Comparison of ENCODE assay signal across 1 cellular context in genomic region chr19:35030257-35031071, GRCh38.
A peak's percentile ranks its signal among the peaks of the same experiment; 100 is the strongest.
TF ChIP-seq lines count a peak whose summit lies in the region.

Gene SCN1B, plus strand, starts transcription at chr19:35030470. Its CDS starts 351 bp downstream, at chr19:35030821.

TF ChIP-seq in HepG2, 621 proteins besides CTCF, POLR2A, EP300 and RAD21 (continued from another document):
- TF ChIP-seq HDAC6 (IDR thresholded peaks at IDR 0.05; ENCODE audit: low read depth, low read length): no peak
- peak; percentile 38 for TF ChIP-seq POLR2G (IDR thresholded peaks at IDR 0.05; ENCODE audit: low read depth, low read length)
- peak; percentile 79 for TF ChIP-seq FOSL2 (CRISPR knock-in tag; IDR thresholded peaks at IDR 0.05)
- TF ChIP-seq NFATC3 (CRISPR knock-in tag; IDR thresholded peaks at IDR 0.05): no peak
- TF ChIP-seq TBL1XR1 (IDR thresholded peaks at IDR 0.05; ENCODE audit: borderline replicate concordance, low read length, partially characterized antibody): no peak
- peak; percentile 12; the same call in 1 of the 2 replicates for TF ChIP-seq BCL6 (CRISPR knock-in tag; IDR thresholded peaks at IDR 0.05)
- TF ChIP-seq RBFOX2 (IDR thresholded peaks at IDR 0.05; ENCODE audit: low read depth, low read length): peak; percentile 45; the same call in 1 of the 2 replicates
- peak; percentile 12; the same call in 1 of the 2 replicates for TF ChIP-seq ZFX (CRISPR knock-in tag; IDR thresholded peaks at IDR 0.05; ENCODE audit: low read depth)
- TF ChIP-seq MYPOP (CRISPR knock-in tag; IDR thresholded peaks at IDR 0.05): 0 out of 2 replicates have a peak, but pooled peaks have one; percentile 31
- no peak for TF ChIP-seq ZNF563 (CRISPR knock-in tag; IDR thresholded peaks at IDR 0.05)
- peak; percentile 61 for TF ChIP-seq GABPA (IDR thresholded peaks at IDR 0.05; ENCODE audit: low read depth, low read length)
- no peak for TF ChIP-seq GABPA (CRISPR knock-in tag; IDR thresholded peaks at IDR 0.05; ENCODE audit: low read depth)
- TF ChIP-seq ZNF574 (CRISPR knock-in tag; IDR thresholded peaks at IDR 0.05): peak; percentile 21; the same call in 1 of the 2 replicates
- TF ChIP-seq AGO2 (optimal IDR thresholded peaks at IDR 0.05; ENCODE audit: low read depth, low read length): peak; percentile 71
- TF ChIP-seq ZNF292 (CRISPR knock-in tag; IDR thresholded peaks at IDR 0.05; ENCODE audit: borderline replicate concordance, low read depth): no peak
- peak; percentile 62 for TF ChIP-seq AGO1 (IDR thresholded peaks at IDR 0.05; ENCODE audit: low read depth, low read length, poor library complexity, severe bottlenecking)
- TF ChIP-seq ZNF687 (CRISPR knock-in tag; IDR thresholded peaks at IDR 0.05): peak; percentile 37; the same call in 1 of the 2 replicates
- peak; percentile 81; the same call in 1 of the 2 replicates for TF ChIP-seq KDM2A (CRISPR knock-in tag; IDR thresholded peaks at IDR 0.05; ENCODE audit: borderline replicate concordance, low read depth)
- 0 out of 2 replicates have a peak, but pooled peaks have one; percentile 40 for TF ChIP-seq ZNF430 (CRISPR knock-in tag; IDR thresholded peaks at IDR 0.05)
- TF ChIP-seq ZFP91 (CRISPR knock-in tag; IDR thresholded peaks at IDR 0.05; ENCODE audit: borderline replicate concordance): no peak; the same call in 1 of the 2 replicates
- TF ChIP-seq ZFY (CRISPR knock-in tag; IDR thresholded peaks at IDR 0.05): peak; percentile 27; the same call in 1 of the 2 replicates
- peak; percentile 32 for TF ChIP-seq SRSF1 (optimal IDR thresholded peaks at IDR 0.05; ENCODE audit: low read depth, low read length)
- peak; percentile 80; the same call in 1 of the 2 replicates for TF ChIP-seq ZBTB2 (CRISPR knock-in tag; IDR thresholded peaks at IDR 0.05; ENCODE audit: low read depth)
- TF ChIP-seq HNRNPK (IDR thresholded peaks at IDR 0.05; ENCODE audit: low read depth, low read length, poor library complexity, severe bottlenecking): peak; percentile 55
- peak; percentile 8; the same call in 1 of the 2 replicates for TF ChIP-seq PATZ1 (CRISPR knock-in tag; IDR thresholded peaks at IDR 0.05)
- 0 out of 2 replicates have a peak, but pooled peaks have one; percentile 30 for TF ChIP-seq SAP130 (CRISPR knock-in tag; IDR thresholded peaks at IDR 0.05; ENCODE audit: low read depth)
- peak; percentile 24; the same call in 1 of the 2 replicates for TF ChIP-seq FOSL1 (CRISPR knock-in tag; IDR thresholded peaks at IDR 0.05; ENCODE audit: borderline replicate concordance)
- TF ChIP-seq ZGPAT (CRISPR knock-in tag; IDR thresholded peaks at IDR 0.05): 0 out of 2 replicates have a peak, but pooled peaks have one; percentile 1
- TF ChIP-seq MAX (IDR thresholded peaks at IDR 0.05): 0 out of 2 replicates have a peak, but pooled peaks have one; percentile 16
